8 cellular contexts compared by ENCODE assay signal in the genomic region with DNA sequence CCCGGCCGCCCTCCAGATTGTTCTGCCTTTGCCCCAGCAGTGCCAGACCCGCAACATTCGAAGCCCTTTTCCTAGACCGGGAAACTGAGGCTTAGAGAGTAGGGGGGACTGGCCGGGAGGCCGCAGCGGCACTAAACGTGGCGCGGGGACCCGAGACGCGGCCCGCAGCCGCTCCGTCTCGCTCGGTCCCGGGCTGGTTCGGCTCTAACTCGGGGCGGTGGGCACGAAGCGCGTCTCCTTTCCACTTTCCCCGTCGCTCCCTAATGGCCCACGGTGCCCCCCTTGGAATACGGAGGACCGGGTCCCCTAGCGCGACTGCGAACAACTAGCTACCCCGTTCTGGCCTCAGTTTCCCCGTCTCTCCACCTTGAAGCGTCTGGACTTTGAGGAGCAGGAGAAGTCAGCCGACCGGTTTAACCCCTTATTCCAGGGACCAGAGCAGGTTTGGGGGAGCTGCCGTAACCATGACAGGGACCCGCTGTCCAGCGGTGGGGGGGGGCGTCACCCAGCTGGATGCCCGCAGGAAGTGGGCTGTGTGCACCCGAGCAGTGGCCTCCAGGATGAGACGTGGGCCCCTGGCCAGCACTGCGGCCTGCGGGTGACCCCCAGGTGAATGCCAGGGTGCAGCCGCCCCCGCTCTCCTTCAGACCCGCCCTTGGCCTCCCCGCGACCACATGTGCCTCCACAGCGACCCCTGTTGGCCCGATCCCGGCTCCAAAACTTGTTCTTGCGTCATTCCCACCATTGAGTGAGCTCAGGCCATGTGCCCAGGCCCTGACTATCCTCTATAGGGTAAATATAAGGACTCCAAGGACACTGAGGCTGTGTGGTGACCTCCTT. TPM values are rescaled to one million over a fixed set of nuclear protein-coding genes. Genes with fewer than 3 reads are reported as not detected.
DNase-seq lines count a peak whose midpoint lies in the region; ATAC-seq and TF ChIP-seq lines count a peak whose summit lies in the region.

No MANE protein-coding gene starts in this region.

- H3F3A ChIP-seq in GM23338 (replicated peaks; ENCODE audit: low read depth) (peaks cover 12% of the 10 kb centered on the region), PC-9 (ENCODE audit: insufficient read depth, low read depth) (peaks cover 47% of the 10 kb centered on the region)

- TSS peak; percentile 30 for BruUV-seq in PC-9 (replicated peaks; lab: Mats Ljungman, UMichigan)

- peak overlapping the region; percentile 76 for H3K4me3 Mint-ChIP-seq in GM23338
- peak overlapping the region; percentile 79 to 84 for H3K4me3 Mint-ChIP-seq in activated T-cell treated with anti-CD3 and anti-CD28 coated beads, Interleukin-2, amount 50 U/mL, for 72 hours

- intact Hi-C loops in PC-9 (cut with micrococcal nuclease; ENCODE audit: unreplicated experiment): loop anchor here (1.0 kb wide), 1 partner anchor 14 kb away; no protein-coding TSS in a partner anchor

- H3K4me3 ChIP-seq in ACC112 (ENCODE audit: low read depth, low read length): peak overlapping the region; percentile 95
- peak overlapping the region; percentile 64 for H3K4me3 ChIP-seq in GM23338
- peak overlapping the region; percentile 95 for H3K4me3 ChIP-seq in PC-9
- peak overlapping the region; percentile 81 for H3K4me3 ChIP-seq in mucosa of stomach (ENCODE audit: low read length)

- H3K4me1 ChIP-seq in ACC112 (ENCODE audit: control insufficient read depth, insufficient read depth, low read length, unreplicated experiment) (peaks cover 26% of the 10 kb centered on the region), GM23338 (ENCODE audit: insufficient read depth) (peaks cover 36% of the 10 kb centered on the region), PC-9 (replicated peaks; ENCODE audit: insufficient read depth) (peaks cover 57% of the 10 kb centered on the region), mucosa of stomach (ENCODE audit: control insufficient read depth, insufficient read depth, low read length) (peaks cover 77% of the 10 kb centered on the region)

- H3K9me3 Mint-ChIP-seq in GM23338: no peaks in the 10 kb centered on the region; the same call in 1 of the 3 replicates
- no peaks in the 10 kb centered on the region for H3K9me3 Mint-ChIP-seq in activated T-cell treated with anti-CD3 and anti-CD28 coated beads, Interleukin-2, amount 50 U/mL, for 72 hours

- H3K9me3 ChIP-seq in PC-9 (ENCODE audit: insufficient read depth, low read depth) (no peaks in the 10 kb centered on the region), mucosa of stomach (ENCODE audit: control insufficient read depth, low read length) (no peaks in the 10 kb centered on the region)

- H3K27ac ChIP-seq in ACC112 (ENCODE audit: low read depth, low read length) (peak overlapping the region; percentile 81), GM23338 (ENCODE audit: low read depth) (no peak overlapping the region), PC-9 (peak overlapping the region; percentile 82)

- H3K27me3 ChIP-seq in ACC112 (ENCODE audit: insufficient read depth, low read length) (no peaks in the 10 kb centered on the region), GM23338 (ENCODE audit: insufficient read depth) (peaks cover 48% of the 10 kb centered on the region), PC-9 (ENCODE audit: insufficient read depth, low read depth) (no peaks in the 10 kb centered on the region), mucosa of stomach (ENCODE audit: control insufficient read depth, insufficient read depth, low read length) (no peaks in the 10 kb centered on the region)

- peaks cover 44% of the 10 kb centered on the region for H3K27me3 Mint-ChIP-seq in GM23338 (ENCODE audit: insufficient read depth, low read depth, poor library complexity)
- H3K27me3 Mint-ChIP-seq in activated T-cell treated with anti-CD3 and anti-CD28 coated beads, Interleukin-2, amount 50 U/mL, for 72 hours (ENCODE audit: low read depth): peaks cover 40% of the 10 kb centered on the region

- H3K27ac Mint-ChIP-seq in GM23338: peak overlapping the region; percentile 89; the same call in 1 of the 2 replicates
- H3K27ac Mint-ChIP-seq in activated T-cell treated with anti-CD3 and anti-CD28 coated beads, Interleukin-2, amount 50 U/mL, for 72 hours: no peak overlapping the region

- H3K36me3 Mint-ChIP-seq in GM23338 (ENCODE audit: low read depth): peaks cover 5% of the 10 kb centered on the region; the same call in 2 of the 3 replicates
- H3K36me3 Mint-ChIP-seq in activated T-cell treated with anti-CD3 and anti-CD28 coated beads, Interleukin-2, amount 50 U/mL, for 72 hours (ENCODE audit: insufficient read depth in 2 of 2): peaks cover 0 to 2% of the 10 kb centered on the region in 2 donors

- H3K4me2 ChIP-seq in GM23338 (peak overlapping the region; percentile 96), PC-9 (peak overlapping the region; percentile 85)

- POLR2A ChIA-PET in PC-9 (lab: Charles Lee; ENCODE audit: unreplicated experiment): interaction anchor here (0.5 to 1.0 kb wide), 4 partner anchors 14 to 20 kb away, joined by 4 to 9 read pairs (median 6); no protein-coding TSS in a partner anchor

- peaks cover 45% of the 10 kb centered on the region for H3K4me1 Mint-ChIP-seq in GM23338
- peaks cover 25% of the 10 kb centered on the region for H3K4me1 Mint-ChIP-seq in activated T-cell treated with anti-CD3 and anti-CD28 coated beads, Interleukin-2, amount 50 U/mL, for 72 hours (ENCODE audit: low read depth)

- H3K9ac ChIP-seq in mucosa of stomach (ENCODE audit: low read length): peak overlapping the region; percentile 97

- TF ChIP-seq CTCF in GM23338 (conservative IDR thresholded peaks at IDR 0.05; ENCODE audit: low read depth in 2 of 2) (peak; percentile 83 to 87), PC-9 (conservative IDR thresholded peaks at IDR 0.05) (peak; percentile 98)

- ATAC-seq in GM23338 (peak; percentile 66), esophagus mucosa (peak; percentile 59), GM18519 (IDR thresholded peaks at IDR 0.05; ENCODE audit: low FRiP score, unreplicated experiment) (no peak)
- peak; percentile 50 to 70 for ATAC-seq in activated T-cell treated with anti-CD3 and anti-CD28 coated beads, Interleukin-2, amount 50 U/mL, for 72 hours (replicated peaks in 1 of 2)

- CTCF ChIA-PET in PC-9 (lab: Charles Lee): interaction anchor here (0.6 to 4.4 kb wide), 8 partner anchors 9 to 53 kb away, joined by 3 to 27 read pairs (median 8); no protein-coding TSS in a partner anchor

- no peaks in the 10 kb centered on the region for H3K36me3 ChIP-seq in ACC112 (ENCODE audit: insufficient read depth, low read length)
- no peaks in the 10 kb centered on the region for H3K36me3 ChIP-seq in GM23338 (ENCODE audit: insufficient read depth)
- H3K36me3 ChIP-seq in PC-9 (ENCODE audit: low read depth): peaks cover 6% of the 10 kb centered on the region; the same call in 1 of the 2 replicates
- peaks cover 7% of the 10 kb centered on the region for H3K36me3 ChIP-seq in mucosa of stomach (ENCODE audit: control insufficient read depth, insufficient read depth, low read length)

- H4K20me1 ChIP-seq in GM23338 (replicated peaks; ENCODE audit: insufficient read depth) (no peaks in the 10 kb centered on the region), PC-9 (ENCODE audit: insufficient read depth) (peaks cover 28% of the 10 kb centered on the region)

- H3K9me2 ChIP-seq in GM23338 (ENCODE audit: insufficient read depth): no peaks in the 10 kb centered on the region
- no peaks in the 10 kb centered on the region for H3K9me2 ChIP-seq in PC-9 (ENCODE audit: insufficient read depth)

- H2AFZ ChIP-seq in ACC112 (ENCODE audit: low read length, unreplicated experiment) (no peak overlapping the region), GM23338 (peak overlapping the region; percentile 76), PC-9 (peak overlapping the region; percentile 54)

- H3K79me2 ChIP-seq in ACC112 (ENCODE audit: control insufficient read depth, insufficient read depth, low read length, unreplicated experiment) (peaks cover 54% of the 10 kb centered on the region), GM23338 (replicated peaks; ENCODE audit: insufficient read depth) (peaks cover 17% of the 10 kb centered on the region), PC-9 (ENCODE audit: low read depth) (peaks cover 60% of the 10 kb centered on the region)

- DNase-seq in GM23338 (ENCODE audit: low spot score) (peak; percentile 96), PC-9 (peak; percentile 78 to 94)
- peak; percentile 85 to 89 for DNase-seq in activated T-cell treated with anti-CD3 and anti-CD28 coated beads, Interleukin-2, amount 50 U/mL, for 72 hours
- DNase-seq in stimulated activated CD8-positive, alpha-beta memory T cell treated with anti-CD3 and anti-CD28 coated beads, Interleukin-4, amount 100 ng/mL, for 24 hours (ENCODE audit: low read depth): peak; percentile 76

TF ChIP-seq in GM23338, 12 proteins besides CTCF, POLR2A, EP300 and RAD21:
- TF ChIP-seq NANOG (IDR thresholded peaks at IDR 0.05; ENCODE audit: borderline replicate concordance) (no peak), POLR2AphosphoS5 (IDR thresholded peaks at IDR 0.05; ENCODE audit: low read depth) (peak; percentile 40; the same call in 1 of the 2 replicates), EZH2 (IDR thresholded peaks at IDR 0.05; ENCODE audit: low read depth, unreplicated experiment) (peak; percentile 52), CREB1 (CRISPR knock-in tag; IDR thresholded peaks at IDR 0.05; ENCODE audit: low read depth) (peak; percentile 71)

RNA-seq across cellular contexts. Expression of a gene that starts 1.1 kb away (rescaled TPM):
- 8.5 and 10.2 TPM in 2 replicates for total RNA-seq in GM23338 (2014; rRNA removed; shearing (Covaris generic))
- 7.7 and 8.4 TPM in 2 replicates for polyA plus RNA-seq in GM23338 (2016; fragmentation: Nextera tagmentation; extraction: Ambion mirVana)
- total RNA-seq in PC-9 (2021): 94.0 and 110 TPM in 2 replicates
- total RNA-seq in activated T-cell treated with anti-CD3 and anti-CD28 coated beads, Interleukin-2, amount 50 U/mL, for 72 hours: 1 to 10 TPM; 4.0 to 4.6 TPM
- total RNA-seq in esophagus mucosa: 117 TPM

RNA-seq across cellular contexts. Expression of a gene that starts 18.5 kb away (rescaled TPM):
- total RNA-seq in GM23338 (2014; rRNA removed; shearing (Covaris generic)): not detected in 2 replicates
- not detected in 2 replicates for polyA plus RNA-seq in GM23338 (2016; fragmentation: Nextera tagmentation; extraction: Ambion mirVana)
- total RNA-seq in PC-9 (2021) (not detected in 2 replicates), esophagus mucosa (not detected)
- not detected for total RNA-seq in activated T-cell treated with anti-CD3 and anti-CD28 coated beads, Interleukin-2, amount 50 U/mL, for 72 hours

RNA-seq across cellular contexts. Expression of a gene that starts 42.2 kb away (rescaled TPM):
- total RNA-seq in GM23338 (2014; rRNA removed; shearing (Covaris generic)): 17.0 and 17.2 TPM in 2 replicates
- 5.4 and 5.8 TPM in 2 replicates for polyA plus RNA-seq in GM23338 (2016; fragmentation: Nextera tagmentation; extraction: Ambion mirVana)
- 63.9 and 76.7 TPM in 2 replicates for total RNA-seq in PC-9 (2021)
- under 1 TPM in 1 of 2 donors, not detected in 1; 0.25 TPM for total RNA-seq in activated T-cell treated with anti-CD3 and anti-CD28 coated beads, Interleukin-2, amount 50 U/mL, for 72 hours
- 10.5 TPM for total RNA-seq in esophagus mucosa

RNA-seq across cellular contexts. Expression of a gene that starts 47.2 kb away (rescaled TPM):
- 53.7 and 57.1 TPM in 2 replicates for total RNA-seq in GM23338 (2014; rRNA removed; shearing (Covaris generic))
- 33.1 and 36.9 TPM in 2 replicates for polyA plus RNA-seq in GM23338 (2016; fragmentation: Nextera tagmentation; extraction: Ambion mirVana)
- total RNA-seq in PC-9 (2021) (99.2 and 102 TPM in 2 replicates), esophagus mucosa (28.4 TPM)
- 10 to 100 TPM; 81.5 to 96.2 TPM for total RNA-seq in activated T-cell treated with anti-CD3 and anti-CD28 coated beads, Interleukin-2, amount 50 U/mL, for 72 hours
